In genomic region chr20:36066777-36067176, GRCh38 we compare ENCODE assay signal across 24 cellular contexts.
"Had no signal": no experiment of that assay in that cellular context is flagged by ENCODE, and none has a peak within 500 bp of the region (broad histone marks: within the 10 kb centered on the region; RNA-seq: fewer than 3 reads in every experiment).

No MANE protein-coding gene starts in this region.

- FAIRE-seq: bronchial epithelial cell had no signal

- DNase-seq: activated B cell treated with CpG ODN at 0.5 μM for 24 hours; activated CD4-positive, alpha-beta T cell treated with anti-CD3 and anti-CD28 coated beads for 36 hours; activated CD4-positive, alpha-beta T cell treated with anti-CD3 and anti-CD28 coated beads, Interleukin-2, amount 50 U/mL, for 4 hours; activated CD8-positive, alpha-beta memory T cell treated with anti-CD3 and anti-CD28 coated beads, Interleukin-2, amount 50 U/mL, for 48 hours; activated naive CD4-positive, alpha-beta T cell treated with Interleukin-2 at 50 U/mL for 16 hours; activated naive CD8-positive, alpha-beta T cell treated with anti-CD3 and anti-CD28 coated beads for 36 hours; activated T-cell treated with anti-CD3 and anti-CD28 coated beads, Interleukin-2, amount 50 U/mL, for 4 hours; effector CD8-positive, alpha-beta T cell; erythroblast; foreskin keratinocyte; kidney glomerular epithelial cell; left ventricle myocardium inferior; naive thymus-derived CD4-positive, alpha-beta T cell; occipital lobe; retina; stimulated activated CD4-positive, alpha-beta T cell treated with anti-CD3 and anti-CD28 coated beads, Interleukin-2, amount 100 ng/mL, for 48 hours; stimulated activated CD8-positive, alpha-beta memory T cell treated with anti-CD3 and anti-CD28 coated beads, Interleukin-4, amount 100 ng/mL, for 48 hours; stimulated activated naive B cell treated with anti-CD40 and anti-IgM and Interleukin-4, amounts not matched to agents 10 μg/mL and 1 μg/mL and 100 μg/mL, for 72 hours; T-helper 9 cell; testis; trophoblast cell; uterus had no signal

- H3K36me3 ChIP-seq: left ventricle myocardium inferior, uterus had no signal

- ATAC-seq: activated CD4-positive, alpha-beta T cell treated with anti-CD3 and anti-CD28 coated beads for 36 hours; activated T-cell treated with anti-CD3 and anti-CD28 coated beads, Interleukin-2, amount 50 U/mL, for 4 hours; foreskin keratinocyte; naive thymus-derived CD4-positive, alpha-beta T cell; stimulated activated naive B cell treated with anti-CD40 and anti-IgM and Interleukin-4, amounts not matched to agents 10 μg/mL and 1 μg/mL and 100 μg/mL, for 72 hours had no signal

- H3K27me3 ChIP-seq: foreskin keratinocyte, hepatocyte, testis, uterus had no signal

- H3K9me3 ChIP-seq: left ventricle myocardium inferior, testis, uterus had no signal

- H3K4me3 ChIP-seq: hepatocyte, left ventricle myocardium inferior, testis, uterus had no signal

- H3K27ac ChIP-seq: foreskin keratinocyte, hepatocyte, left ventricle myocardium inferior, testis, uterus had no signal

- H3K4me1 ChIP-seq: foreskin keratinocyte, uterus had no signal
